ENCODE assay signal across 9 cellular contexts in genomic region chr2:70851704-70852103, GRCh38. TPM values are rescaled to one million over a fixed set of nuclear protein-coding genes. Genes with fewer than 3 reads are reported as not detected.
DNase-seq lines count a peak whose midpoint lies in the region; ATAC-seq and TF ChIP-seq lines count a peak whose summit lies in the region.
"Had no signal": no experiment of that assay in that cellular context is flagged by ENCODE, and none has a peak within 500 bp of the region (broad histone marks: within the 10 kb centered on the region; RNA-seq: fewer than 3 reads in every experiment).

No MANE protein-coding gene starts in this region.

- no peaks in the 10 kb centered on the region for H3K27me3 ChIP-seq in ascending aorta

- CTCF ChIA-PET in activated CD4-positive, alpha-beta T cell treated with anti-CD3 and anti-CD28 coated beads, Interleukin-2, amount 10 ng/mL, durations not matched to agents 7 days and 5 days (lab: Charles Lee): interaction anchor here (0.7 to 1.7 kb wide), 4 partner anchors 10 to 97 kb away, joined by 3 to 5 read pairs (median 4); no protein-coding TSS in a partner anchor

- ATAC-seq in GM18858 (IDR thresholded peaks at IDR 0.05; ENCODE audit: unreplicated experiment) (peak; percentile 85), HG03066 (IDR thresholded peaks at IDR 0.05; ENCODE audit: low read depth, unreplicated experiment) (peak; percentile 84), natural killer cell (peak; percentile 94 to 95 (median 94)), omental fat pad (ENCODE audit: low FRiP score) (no peak)

- intact Hi-C loops in natural killer cell (cut with micrococcal nuclease): no loop called here
- intact Hi-C loops in ascending aorta (cut with DNase I): no loop called here

- TF ChIP-seq CTCF in natural killer cell (IDR thresholded peaks at IDR 0.05) (no peak), ascending aorta (IDR thresholded peaks at IDR 0.05) (no peak), omental fat pad (IDR thresholded peaks at IDR 0.05) (no peak)

- H3K4me1 ChIP-seq in ascending aorta: no peaks in the 10 kb centered on the region

- DNase-seq in activated CD4-positive, alpha-beta T cell treated with anti-CD3 and anti-CD28 coated beads, Interleukin-2, amount 10 ng/mL, durations not matched to agents 7 days and 5 days: peak; percentile 46
- DNase-seq in natural killer cell (peak; percentile 30), ascending aorta (ENCODE audit: low spot score in 2 of 2) (no peak), germinal center (ENCODE audit: low spot score) (no peak), omental fat pad (ENCODE audit: low spot score) (no peak), NCI-H2029 treated with DMSO at 0.1 percent for 48 hours (lab: John Stamatoyannopoulos, UW) (no peak)
- DNase-seq: NCI-H1092 had no signal

- H3K36me3 Mint-ChIP-seq in activated CD4-positive, alpha-beta T cell treated with anti-CD3 and anti-CD28 coated beads, Interleukin-2, amount 10 ng/mL, durations not matched to agents 7 days and 5 days (ENCODE audit: low read depth): no peaks in the 10 kb centered on the region
- no peaks in the 10 kb centered on the region for H3K36me3 Mint-ChIP-seq in natural killer cell

- no peaks in the 10 kb centered on the region for H3K9me3 Mint-ChIP-seq in activated CD4-positive, alpha-beta T cell treated with anti-CD3 and anti-CD28 coated beads, Interleukin-2, amount 10 ng/mL, durations not matched to agents 7 days and 5 days
- no peaks in the 10 kb centered on the region for H3K9me3 Mint-ChIP-seq in natural killer cell

- H3K4me3 Mint-ChIP-seq in activated CD4-positive, alpha-beta T cell treated with anti-CD3 and anti-CD28 coated beads, Interleukin-2, amount 10 ng/mL, durations not matched to agents 7 days and 5 days: peak overlapping the region; percentile 15
- H3K4me3 Mint-ChIP-seq in natural killer cell: peak overlapping the region; percentile 88

- H3K27ac Mint-ChIP-seq in activated CD4-positive, alpha-beta T cell treated with anti-CD3 and anti-CD28 coated beads, Interleukin-2, amount 10 ng/mL, durations not matched to agents 7 days and 5 days: peak overlapping the region; percentile 36
- peak overlapping the region; percentile 78 to 90 for H3K27ac Mint-ChIP-seq in natural killer cell

- H3K36me3 ChIP-seq in ascending aorta: no peaks in the 10 kb centered on the region

- POLR2A ChIA-PET in activated CD4-positive, alpha-beta T cell treated with anti-CD3 and anti-CD28 coated beads, Interleukin-2, amount 10 ng/mL, durations not matched to agents 7 days and 5 days (lab: Charles Lee): no interaction called here

- no peak overlapping the region for H3K4me3 ChIP-seq in ascending aorta

- H3K4me1 Mint-ChIP-seq in activated CD4-positive, alpha-beta T cell treated with anti-CD3 and anti-CD28 coated beads, Interleukin-2, amount 10 ng/mL, durations not matched to agents 7 days and 5 days: peaks cover 27% of the 10 kb centered on the region
- peaks cover 72 to 78% of the 10 kb centered on the region in 2 donors for H3K4me1 Mint-ChIP-seq in natural killer cell

- no peaks in the 10 kb centered on the region for H3K9me3 ChIP-seq in ascending aorta

- peaks cover 3% of the 10 kb centered on the region for H3K27me3 Mint-ChIP-seq in activated CD4-positive, alpha-beta T cell treated with anti-CD3 and anti-CD28 coated beads, Interleukin-2, amount 10 ng/mL, durations not matched to agents 7 days and 5 days
- no peaks in the 10 kb centered on the region for H3K27me3 Mint-ChIP-seq in natural killer cell (ENCODE audit: low read depth in 2 of 2)

- no peak overlapping the region for H3K27ac ChIP-seq in ascending aorta

RNA-seq across cellular contexts. Expression of gene CD207, which starts 16.1 kb away (rescaled TPM):
- total RNA-seq in activated CD4-positive, alpha-beta T cell treated with anti-CD3 and anti-CD28 coated beads, Interleukin-2, amount 10 ng/mL, durations not matched to agents 7 days and 5 days: not detected
- total RNA-seq in natural killer cell (not detected), ascending aorta (not detected), omental fat pad (under 1 TPM in 2 of 4 donors, not detected in 2; 0.28 to 0.47 TPM)

RNA-seq across cellular contexts. Expression of gene CLEC4F, which starts 31.3 kb away (rescaled TPM):
- not detected for total RNA-seq in activated CD4-positive, alpha-beta T cell treated with anti-CD3 and anti-CD28 coated beads, Interleukin-2, amount 10 ng/mL, durations not matched to agents 7 days and 5 days
- total RNA-seq in natural killer cell (1 to 10 TPM in 1 of 3 donors, under 1 TPM in 2; 0.33 to 1.4 (median 0.39) TPM), ascending aorta (not detected), omental fat pad (1 to 10 TPM in 1 of 4 donors, under 1 TPM in 1, not detected in 2; 0.56 to 2.7 TPM)

RNA-seq across cellular contexts. Expression of gene VAX2, which starts 48.7 kb away (rescaled TPM):
- total RNA-seq in activated CD4-positive, alpha-beta T cell treated with anti-CD3 and anti-CD28 coated beads, Interleukin-2, amount 10 ng/mL, durations not matched to agents 7 days and 5 days: not detected
- total RNA-seq in natural killer cell: not detected
- 1.7 TPM for total RNA-seq in ascending aorta
- total RNA-seq in omental fat pad: 1 to 10 TPM in 3 of 4 donors, under 1 TPM in 1; 0.48 to 6.6 (median 1.8) TPM

Comparison
In these comparisons a context has a peak if more than half of its experiments do, and no peak if none do; other contexts are left out.
1. DNase-seq: peak in activated CD4-positive, alpha-beta T cell treated with anti-CD3 and anti-CD28 coated beads, Interleukin-2, amount 10 ng/mL, durations not matched to agents 7 days and 5 days (single experiment) and natural killer cell (single experiment); none in ascending aorta (0 of 2), germinal center (single experiment), omental fat pad (single experiment) and NCI-H2029 treated with DMSO at 0.1 percent for 48 hours (single experiment).